34 cellular contexts compared by ENCODE assay signal in the genomic region with DNA sequence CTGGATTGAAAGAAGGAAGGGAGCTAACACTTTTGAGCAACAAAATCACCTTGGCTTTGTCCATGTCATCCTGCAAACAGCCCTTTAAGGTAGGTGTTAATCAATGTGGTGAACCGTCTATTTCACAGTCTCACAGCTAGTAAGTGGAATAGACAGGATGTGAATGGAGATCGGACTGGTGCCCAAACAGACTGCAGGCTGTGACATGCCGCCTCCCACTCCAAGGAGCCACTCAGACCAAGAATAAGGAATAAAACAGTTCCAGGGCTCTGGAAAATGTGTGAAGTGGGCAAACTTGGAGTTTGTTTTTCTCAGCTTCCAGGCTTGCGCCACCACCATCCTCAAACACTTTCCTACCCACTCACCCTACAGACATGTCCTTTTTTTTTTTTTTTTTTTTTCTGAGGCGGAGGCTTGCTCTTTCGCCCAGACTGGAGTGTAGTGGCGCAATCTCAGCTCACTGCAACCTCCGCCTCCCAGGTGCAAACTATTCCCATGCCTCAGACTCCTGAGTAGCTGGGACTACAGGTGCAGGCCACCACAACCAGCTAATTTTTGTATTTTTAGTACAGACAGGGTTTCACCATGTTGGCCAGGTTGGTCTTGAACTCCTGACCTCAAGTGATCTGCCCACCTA.
"Had no signal": no experiment of that assay in that cellular context is flagged by ENCODE, and none has a peak within 500 bp of the region (broad histone marks: within the 10 kb centered on the region; RNA-seq: fewer than 3 reads in every experiment).

No MANE protein-coding gene starts in this region.

- H3K27me3 ChIP-seq: adrenal gland, body of pancreas, cardiac muscle cell, colonic mucosa, ovary, right lobe of liver had no signal

- H3K4me3 Mint-ChIP-seq: activated naive CD4-positive, alpha-beta T cell treated with anti-CD3 and anti-CD28 coated beads for 36 hours; activated naive CD8-positive, alpha-beta T cell treated with anti-CD3 and anti-CD28 coated beads for 36 hours; activated T-helper 1 cell treated with anti-CD3 and anti-CD28 coated beads, Interleukin-12 subunit alpha, Interleukin-12 subunit beta, Interleukin-2, Interleukin-4 antibody, amounts not matched to agents 30 ng/mL and 10 ng/mL and 1 ng/mL, durations not matched to agents 14 hours and 24 hours and 36 hours; mesothelial cell of epicardium; naive B cell; nephron progenitor cell; T-helper 2 cell treated with Interferon-gamma antibody and Interleukin-4, amounts not matched to agents 5 μg/mL and 100 μg/mL, for 36 hours; type B pancreatic cell had no signal

- H3K4me3 ChIP-seq: adrenal gland, body of pancreas, cardiac muscle cell, colonic mucosa, ovary, right lobe of liver, thoracic aorta had no signal

- H3K36me3 Mint-ChIP-seq: activated naive CD8-positive, alpha-beta T cell treated with anti-CD3 and anti-CD28 coated beads for 36 hours; mesothelial cell of epicardium; naive B cell; type B pancreatic cell had no signal

- H3K36me3 ChIP-seq: adrenal gland, cardiac muscle cell, colonic mucosa, neutrophil, ovary, right lobe of liver, thoracic aorta had no signal

- H3K4me1 ChIP-seq: adrenal gland, body of pancreas, colonic mucosa, right lobe of liver had no signal

- H3K27ac Mint-ChIP-seq: activated naive CD4-positive, alpha-beta T cell treated with anti-CD3 and anti-CD28 coated beads for 36 hours; activated naive CD8-positive, alpha-beta T cell treated with anti-CD3 and anti-CD28 coated beads for 36 hours; activated T-helper 1 cell treated with anti-CD3 and anti-CD28 coated beads, Interleukin-12 subunit alpha, Interleukin-12 subunit beta, Interleukin-2, Interleukin-4 antibody, amounts not matched to agents 30 ng/mL and 10 ng/mL and 1 ng/mL, durations not matched to agents 14 hours and 24 hours and 36 hours; mesothelial cell of epicardium; naive B cell; nephron progenitor cell; progenitor cell of endocrine pancreas; T-helper 2 cell treated with Interferon-gamma antibody and Interleukin-4, amounts not matched to agents 5 μg/mL and 100 μg/mL, for 36 hours; type B pancreatic cell had no signal

- H3K27ac ChIP-seq: adrenal gland, body of pancreas, cardiac muscle cell, colonic mucosa, neutrophil, ovary, right lobe of liver, thoracic aorta, VCaP had no signal

- H3K9me3 ChIP-seq: adrenal gland, body of pancreas, colonic mucosa, neutrophil, ovary, right lobe of liver, thoracic aorta had no signal

- H3K27me3 Mint-ChIP-seq: progenitor cell of endocrine pancreas had no signal

- H3K4me1 Mint-ChIP-seq: activated naive CD8-positive, alpha-beta T cell treated with anti-CD3 and anti-CD28 coated beads for 36 hours; mesothelial cell of epicardium; naive B cell had no signal

- H3K9me3 Mint-ChIP-seq: activated naive CD4-positive, alpha-beta T cell treated with anti-CD3 and anti-CD28 coated beads for 36 hours; activated naive CD8-positive, alpha-beta T cell treated with anti-CD3 and anti-CD28 coated beads for 36 hours; activated T-helper 1 cell treated with anti-CD3 and anti-CD28 coated beads, Interleukin-12 subunit alpha, Interleukin-12 subunit beta, Interleukin-2, Interleukin-4 antibody, amounts not matched to agents 30 ng/mL and 10 ng/mL and 1 ng/mL, durations not matched to agents 14 hours and 24 hours and 36 hours; mesothelial cell of epicardium; naive B cell; nephron progenitor cell; T-helper 2 cell treated with Interferon-gamma antibody and Interleukin-4, amounts not matched to agents 5 μg/mL and 100 μg/mL, for 36 hours; type B pancreatic cell had no signal

- ATAC-seq: body of pancreas; left lobe of liver; right lobe of liver; stimulated activated naive CD8-positive, alpha-beta T cell treated with anti-CD3 and anti-CD28 coated beads, Interleukin-15, Interleukin-2, amounts not matched to agents 100 U/mL and 50 U/mL, for 24 hours had no signal

- DNase-seq: activated CD4-positive, alpha-beta T cell treated with anti-CD3 and anti-CD28 coated beads for 48 hours; activated CD4-positive, alpha-beta T cell treated with anti-CD3 and anti-CD28 coated beads, Interleukin-2, amount 50 U/mL, for 48 hours; activated CD8-positive, alpha-beta memory T cell treated with anti-CD3 and anti-CD28 coated beads for 24 hours; activated effector memory CD4-positive, alpha-beta T cell treated with anti-CD3 and anti-CD28 coated beads, Interleukin-2, amount 50 U/mL, for 16 hours; activated naive CD4-positive, alpha-beta T cell treated with anti-CD3 and anti-CD28 coated beads for 36 hours; activated naive CD8-positive, alpha-beta T cell treated with anti-CD3 and anti-CD28 coated beads for 36 hours; activated T-cell treated with anti-CD3 and anti-CD28 coated beads, Interleukin-2, amount 50 U/mL, for 1 hour; adrenal gland; aorta; body of pancreas; cerebellar nuclear complex; colonic mucosa; effector CD8-positive, alpha-beta T cell; erythroblast; head of caudate nucleus; hippocampal formation; kidney glomerular epithelial cell; naive B cell; nephron progenitor cell; ovary; right lobe of liver; stimulated activated CD4-positive, alpha-beta T cell treated with anti-CD3 and anti-CD28 coated beads, Interleukin-2, amount 100 ng/mL, for 48 hours; stimulated activated naive CD8-positive, alpha-beta T cell treated with anti-CD3 and anti-CD28 coated beads, Interleukin-15, Interleukin-2, amounts not matched to agents 100 U/mL and 50 U/mL, for 24 hours; T-helper 1 cell had no signal
